28 cellular contexts compared by ENCODE assay signal in genomic region chr12:30458453-30458852, GRCh38.
"Had no signal": no experiment of that assay in that cellular context is flagged by ENCODE, and none has a peak within 500 bp of the region (broad histone marks: within the 10 kb centered on the region; RNA-seq: fewer than 3 reads in every experiment).

No MANE protein-coding gene starts in this region.

- H3K9me3 ChIP-seq: stomach, suprapubic skin, testis, thoracic aorta, thyroid gland, tibial artery, tibial nerve, transverse colon, upper lobe of left lung, upper lobe of right lung, uterus, vagina had no signal

- H3K4me1 Mint-ChIP-seq: stimulated activated effector memory CD8-positive, alpha-beta T cell treated with anti-CD3 and anti-CD28 coated beads, Interleukin-12 subunit alpha, Interleukin-12 subunit beta, amount 100 ng/mL, for 72 hours; stimulated activated memory B cell treated with anti-CD40 and anti-IgM and Interleukin-4, amounts not matched to agents 10 μg/mL and 1 μg/mL and 100 μg/mL, for 72 hours; stimulated activated naive B cell treated with anti-CD40 and anti-IgM and Interleukin-4, amounts not matched to agents 10 μg/mL and 1 μg/mL and 100 μg/mL, for 72 hours; stimulated activated naive CD8-positive, alpha-beta T cell treated with anti-CD3 and anti-CD28 coated beads, Interleukin-15, amount 100 ng/mL, for 72 hours had no signal

- H3K4me3 ChIP-seq: stomach, suprapubic skin, testis, thoracic aorta, thyroid gland, tibial artery, tibial nerve, transverse colon, upper lobe of left lung, upper lobe of right lung, uterus, vagina had no signal

- FAIRE-seq: urothelium cell line had no signal

- H3K4me1 ChIP-seq: stomach, testis, thyroid gland, tibial artery, tibial nerve, transverse colon, upper lobe of left lung, upper lobe of right lung, uterus, vagina had no signal

- H3K27ac ChIP-seq: stomach, suprapubic skin, testis, thoracic aorta, thyroid gland, tibial artery, tibial nerve, transverse colon, upper lobe of left lung, upper lobe of right lung, uterus, vagina had no signal

- H3K36me3 ChIP-seq: stomach, suprapubic skin, thoracic aorta, thyroid gland, tibial artery, tibial nerve, transverse colon, upper lobe of left lung, upper lobe of right lung, uterus, vagina had no signal

- DNase-seq: stimulated activated CD4-positive, alpha-beta T cell treated with anti-CD3 and anti-CD28 coated beads, Interleukin-2, amount 100 ng/mL, for 48 hours; stimulated activated CD4-positive, alpha-beta T cell treated with anti-CD3 and anti-CD28 coated beads, Interleukin-4, amount 100 ng/mL, for 1 hour; stimulated activated CD4-positive, alpha-beta T cell treated with anti-CD3 and anti-CD28 coated beads, Interleukin-4, amount 100 ng/mL, for 24 hours; stimulated activated CD4-positive, alpha-beta T cell treated with anti-CD3 and anti-CD28 coated beads, Interleukin-4, amount 100 ng/mL, for 4 hours; stimulated activated CD8-positive, alpha-beta memory T cell treated with anti-CD3 and anti-CD28 coated beads, Interleukin-4, amount 100 ng/mL, for 48 hours; stimulated activated naive B cell treated with anti-CD40 and anti-IgM and Interleukin-4, amounts not matched to agents 10 μg/mL and 1 μg/mL and 100 μg/mL, for 72 hours; stimulated activated naive CD4-positive, alpha-beta T cell; stimulated activated naive CD4-positive, alpha-beta T cell treated with Interleukin-2 at 50 U/mL for 16 hours; stimulated activated naive CD8-positive, alpha-beta T cell treated with anti-CD3 and anti-CD28 coated beads, Interleukin-15, amount 100 ng/mL, for 72 hours; stimulated activated naive CD8-positive, alpha-beta T cell treated with anti-CD3 and anti-CD28 coated beads, Interleukin-15, Interleukin-2, amounts not matched to agents 100 U/mL and 50 U/mL, for 24 hours; stomach; substantia nigra; testis; thyroid gland; tibial artery; transverse colon; upper lobe of left lung; upper lobe of right lung; uterus had no signal

- H3K27me3 Mint-ChIP-seq: stimulated activated memory B cell treated with anti-CD40 and anti-IgM and Interleukin-4, amounts not matched to agents 10 μg/mL and 1 μg/mL and 100 μg/mL, for 72 hours; stimulated activated naive B cell treated with anti-CD40 and anti-IgM and Interleukin-4, amounts not matched to agents 10 μg/mL and 1 μg/mL and 100 μg/mL, for 72 hours; stimulated activated naive CD8-positive, alpha-beta T cell treated with anti-CD3 and anti-CD28 coated beads, Interleukin-15, amount 100 ng/mL, for 72 hours; stimulated activated naive CD8-positive, alpha-beta T cell treated with anti-CD3 and anti-CD28 coated beads, Interleukin-15, Interleukin-2, amounts not matched to agents 100 ng/mL and 50 ng/mL, for 24 hours; type B pancreatic cell had no signal

- H3K27me3 ChIP-seq: stomach, suprapubic skin, testis, thyroid gland, tibial artery, tibial nerve, transverse colon, upper lobe of left lung, upper lobe of right lung, uterus, vagina had no signal

- H3K36me3 Mint-ChIP-seq: stimulated activated effector memory CD8-positive, alpha-beta T cell treated with anti-CD3 and anti-CD28 coated beads, Interleukin-12 subunit alpha, Interleukin-12 subunit beta, amount 100 ng/mL, for 72 hours; stimulated activated memory B cell treated with anti-CD40 and anti-IgM and Interleukin-4, amounts not matched to agents 10 μg/mL and 1 μg/mL and 100 μg/mL, for 72 hours; stimulated activated naive B cell treated with anti-CD40 and anti-IgM and Interleukin-4, amounts not matched to agents 10 μg/mL and 1 μg/mL and 100 μg/mL, for 72 hours; type B pancreatic cell had no signal

- ATAC-seq: stimulated activated effector memory CD8-positive, alpha-beta T cell treated with anti-CD3 and anti-CD28 coated beads, Interleukin-12 subunit alpha, Interleukin-12 subunit beta, amount 100 ng/mL, for 72 hours; stimulated activated memory B cell treated with anti-CD40 and anti-IgM and Interleukin-4, amounts not matched to agents 10 μg/mL and 1 μg/mL and 100 μg/mL, for 72 hours; stimulated activated naive B cell treated with anti-CD40 and anti-IgM and Interleukin-4, amounts not matched to agents 10 μg/mL and 1 μg/mL and 100 μg/mL, for 72 hours; stimulated activated naive CD8-positive, alpha-beta T cell treated with anti-CD3 and anti-CD28 coated beads, Interleukin-15, amount 100 ng/mL, for 72 hours; stimulated activated naive CD8-positive, alpha-beta T cell treated with anti-CD3 and anti-CD28 coated beads, Interleukin-15, Interleukin-2, amounts not matched to agents 100 U/mL and 50 U/mL, for 24 hours; upper lobe of right lung had no signal

- H3K27ac Mint-ChIP-seq: stimulated activated effector memory CD8-positive, alpha-beta T cell treated with anti-CD3 and anti-CD28 coated beads, Interleukin-12 subunit alpha, Interleukin-12 subunit beta, amount 100 ng/mL, for 72 hours; stimulated activated memory B cell treated with anti-CD40 and anti-IgM and Interleukin-4, amounts not matched to agents 10 μg/mL and 1 μg/mL and 100 μg/mL, for 72 hours; stimulated activated naive B cell treated with anti-CD40 and anti-IgM and Interleukin-4, amounts not matched to agents 10 μg/mL and 1 μg/mL and 100 μg/mL, for 72 hours; stimulated activated naive CD8-positive, alpha-beta T cell treated with anti-CD3 and anti-CD28 coated beads, Interleukin-15, amount 100 ng/mL, for 72 hours; stimulated activated naive CD8-positive, alpha-beta T cell treated with anti-CD3 and anti-CD28 coated beads, Interleukin-15, Interleukin-2, amounts not matched to agents 100 ng/mL and 50 ng/mL, for 24 hours; type B pancreatic cell had no signal

- H3K4me3 Mint-ChIP-seq: stimulated activated effector memory CD8-positive, alpha-beta T cell treated with anti-CD3 and anti-CD28 coated beads, Interleukin-12 subunit alpha, Interleukin-12 subunit beta, amount 100 ng/mL, for 72 hours; stimulated activated memory B cell treated with anti-CD40 and anti-IgM and Interleukin-4, amounts not matched to agents 10 μg/mL and 1 μg/mL and 100 μg/mL, for 72 hours; stimulated activated naive B cell treated with anti-CD40 and anti-IgM and Interleukin-4, amounts not matched to agents 10 μg/mL and 1 μg/mL and 100 μg/mL, for 72 hours; stimulated activated naive CD8-positive, alpha-beta T cell treated with anti-CD3 and anti-CD28 coated beads, Interleukin-15, amount 100 ng/mL, for 72 hours; stimulated activated naive CD8-positive, alpha-beta T cell treated with anti-CD3 and anti-CD28 coated beads, Interleukin-15, Interleukin-2, amounts not matched to agents 100 ng/mL and 50 ng/mL, for 24 hours; type B pancreatic cell had no signal
